ENCODE assay signal across 1 cellular context in genomic region chr2:164934790-164935466, GRCh38.
A peak's percentile ranks its signal among the peaks of the same experiment; 100 is the strongest.
TF ChIP-seq lines count a peak whose summit lies in the region.

No MANE protein-coding gene starts in this region.

TF ChIP-seq in HepG2, 621 proteins besides CTCF, POLR2A, EP300 and RAD21 (continued from another document and continues in another):
- TF ChIP-seq ZNF562 (CRISPR knock-in tag; IDR thresholded peaks at IDR 0.05; ENCODE audit: borderline replicate concordance) (no peak), DBP (CRISPR knock-in tag; IDR thresholded peaks at IDR 0.05; ENCODE audit: not compliant biosample characterization) (no peak), HHEX (CRISPR knock-in tag; IDR thresholded peaks at IDR 0.05) (peak; percentile 70), TOE1 (CRISPR knock-in tag; IDR thresholded peaks at IDR 0.05) (peak; percentile 62; the same call in 1 of the 2 replicates), SETDB1 (CRISPR knock-in tag; IDR thresholded peaks at IDR 0.05; ENCODE audit: borderline replicate concordance) (no peak), REST (IDR thresholded peaks at IDR 0.05; ENCODE audit: borderline replicate concordance in 1 of 2, low read depth in 1 of 2, low read length in 2 of 2) (peak in 1 of 2 experiments; percentile 57; a peak in 1 of 4 replicates), ZNF234 (CRISPR knock-in tag; conservative IDR thresholded peaks at IDR 0.05) (no peak), KLF6 (CRISPR knock-in tag; IDR thresholded peaks at IDR 0.05) (no peak), PHF8 (CRISPR knock-in tag; IDR thresholded peaks at IDR 0.05) (peak; percentile 34; the same call in 1 of the 2 replicates), FOXC1 (CRISPR knock-in tag; IDR thresholded peaks at IDR 0.05; ENCODE audit: borderline replicate concordance) (no peak), ZNF75D (CRISPR knock-in tag; IDR thresholded peaks at IDR 0.05; ENCODE audit: borderline replicate concordance) (no peak), KAT7 (CRISPR knock-in tag; IDR thresholded peaks at IDR 0.05; ENCODE audit: borderline replicate concordance) (0 out of 2 replicates have a peak, but pooled peaks have one; percentile 36), ZSCAN5A (CRISPR knock-in tag; IDR thresholded peaks at IDR 0.05; ENCODE audit: borderline replicate concordance) (peak; percentile 61; the same call in 1 of the 2 replicates), SKI (IDR thresholded peaks at IDR 0.05; ENCODE audit: partially characterized antibody) (no peak), THAP8 (CRISPR knock-in tag; IDR thresholded peaks at IDR 0.05; ENCODE audit: borderline replicate concordance) (no peak), THAP7 (CRISPR knock-in tag; IDR thresholded peaks at IDR 0.05) (no peak), CHD4 (IDR thresholded peaks at IDR 0.05; ENCODE audit: borderline replicate concordance, low read length) (peak; percentile 83; the same call in 1 of the 2 replicates), ZNF33A (CRISPR knock-in tag; IDR thresholded peaks at IDR 0.05; ENCODE audit: borderline replicate concordance) (no peak), AGO2 (optimal IDR thresholded peaks at IDR 0.05; ENCODE audit: low read depth, low read length) (no peak), HNRNPUL1 (IDR thresholded peaks at IDR 0.05; ENCODE audit: low read depth, low read length) (no peak), HIVEP1 (CRISPR knock-in tag; IDR thresholded peaks at IDR 0.05) (no peak), PAWR (CRISPR knock-in tag; IDR thresholded peaks at IDR 0.05; ENCODE audit: borderline replicate concordance) (no peak), SOX6 (IDR thresholded peaks at IDR 0.05) (no peak; the same call in 1 of the 2 replicates), SOX6 (CRISPR knock-in tag; IDR thresholded peaks at IDR 0.05) (peak; percentile 100), ZNF766 (CRISPR knock-in tag; IDR thresholded peaks at IDR 0.05; ENCODE audit: borderline replicate concordance) (no peak), AGO1 (IDR thresholded peaks at IDR 0.05; ENCODE audit: low read depth, low read length, poor library complexity, severe bottlenecking) (no peak), KDM2A (CRISPR knock-in tag; IDR thresholded peaks at IDR 0.05; ENCODE audit: borderline replicate concordance, low read depth) (no peak), SNAPC4 (CRISPR knock-in tag; IDR thresholded peaks at IDR 0.05) (0 out of 2 replicates have a peak, but pooled peaks have one; percentile 68), ZBTB37 (CRISPR knock-in tag; IDR thresholded peaks at IDR 0.05) (no peak), RNF2 (conservative IDR thresholded peaks at IDR 0.05; ENCODE audit: low read depth) (no peak), NCOR1 (IDR thresholded peaks at IDR 0.05; ENCODE audit: borderline replicate concordance, low read length) (peak; percentile 80; the same call in 1 of the 2 replicates), ZNF232 (CRISPR knock-in tag; IDR thresholded peaks at IDR 0.05; ENCODE audit: borderline replicate concordance) (0 out of 2 replicates have a peak, but pooled peaks have one; percentile 41)
- TF ChIP-seq, protein P1, sequence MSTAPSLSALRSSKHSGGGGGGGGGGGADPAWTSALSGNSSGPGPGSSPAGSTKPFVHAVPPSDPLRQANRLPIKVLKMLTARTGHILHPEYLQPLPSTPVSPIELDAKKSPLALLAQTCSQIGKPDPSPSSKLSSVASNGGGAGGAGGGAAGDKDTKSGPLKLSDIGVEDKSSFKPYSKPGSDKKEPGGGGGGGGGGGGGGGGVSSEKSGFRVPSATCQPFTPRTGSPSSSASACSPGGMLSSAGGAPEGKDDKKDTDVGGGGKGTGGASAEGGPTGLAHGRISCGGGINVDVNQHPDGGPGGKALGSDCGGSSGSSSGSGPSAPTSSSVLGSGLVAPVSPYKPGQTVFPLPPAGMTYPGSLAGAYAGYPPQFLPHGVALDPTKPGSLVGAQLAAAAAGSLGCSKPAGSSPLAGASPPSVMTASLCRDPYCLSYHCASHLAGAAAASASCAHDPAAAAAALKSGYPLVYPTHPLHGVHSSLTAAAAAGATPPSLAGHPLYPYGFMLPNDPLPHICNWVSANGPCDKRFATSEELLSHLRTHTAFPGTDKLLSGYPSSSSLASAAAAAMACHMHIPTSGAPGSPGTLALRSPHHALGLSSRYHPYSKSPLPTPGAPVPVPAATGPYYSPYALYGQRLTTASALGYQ (CRISPR knock-in tag; IDR thresholded peaks at IDR 0.05), result peak; percentile 98
- TF ChIP-seq, protein P2, sequence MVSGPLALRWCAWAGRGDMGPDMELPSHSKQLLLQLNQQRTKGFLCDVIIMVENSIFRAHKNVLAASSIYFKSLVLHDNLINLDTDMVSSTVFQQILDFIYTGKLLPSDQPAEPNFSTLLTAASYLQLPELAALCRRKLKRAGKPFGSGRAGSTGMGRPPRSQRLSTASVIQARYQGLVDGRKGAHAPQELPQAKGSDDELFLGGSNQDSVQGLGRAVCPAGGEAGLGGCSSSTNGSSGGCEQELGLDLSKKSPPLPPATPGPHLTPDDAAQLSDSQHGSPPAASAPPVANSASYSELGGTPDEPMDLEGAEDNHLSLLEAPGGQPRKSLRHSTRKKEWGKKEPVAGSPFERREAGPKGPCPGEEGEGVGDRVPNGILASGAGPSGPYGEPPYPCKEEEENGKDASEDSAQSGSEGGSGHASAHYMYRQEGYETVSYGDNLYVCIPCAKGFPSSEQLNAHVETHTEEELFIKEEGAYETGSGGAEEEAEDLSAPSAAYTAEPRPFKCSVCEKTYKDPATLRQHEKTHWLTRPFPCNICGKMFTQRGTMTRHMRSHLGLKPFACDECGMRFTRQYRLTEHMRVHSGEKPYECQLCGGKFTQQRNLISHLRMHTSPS (CRISPR knock-in tag; IDR thresholded peaks at IDR 0.05; ENCODE audit: low read depth), result no peak
